ENCODE assay signal across 1 cellular context in the genomic region with DNA sequence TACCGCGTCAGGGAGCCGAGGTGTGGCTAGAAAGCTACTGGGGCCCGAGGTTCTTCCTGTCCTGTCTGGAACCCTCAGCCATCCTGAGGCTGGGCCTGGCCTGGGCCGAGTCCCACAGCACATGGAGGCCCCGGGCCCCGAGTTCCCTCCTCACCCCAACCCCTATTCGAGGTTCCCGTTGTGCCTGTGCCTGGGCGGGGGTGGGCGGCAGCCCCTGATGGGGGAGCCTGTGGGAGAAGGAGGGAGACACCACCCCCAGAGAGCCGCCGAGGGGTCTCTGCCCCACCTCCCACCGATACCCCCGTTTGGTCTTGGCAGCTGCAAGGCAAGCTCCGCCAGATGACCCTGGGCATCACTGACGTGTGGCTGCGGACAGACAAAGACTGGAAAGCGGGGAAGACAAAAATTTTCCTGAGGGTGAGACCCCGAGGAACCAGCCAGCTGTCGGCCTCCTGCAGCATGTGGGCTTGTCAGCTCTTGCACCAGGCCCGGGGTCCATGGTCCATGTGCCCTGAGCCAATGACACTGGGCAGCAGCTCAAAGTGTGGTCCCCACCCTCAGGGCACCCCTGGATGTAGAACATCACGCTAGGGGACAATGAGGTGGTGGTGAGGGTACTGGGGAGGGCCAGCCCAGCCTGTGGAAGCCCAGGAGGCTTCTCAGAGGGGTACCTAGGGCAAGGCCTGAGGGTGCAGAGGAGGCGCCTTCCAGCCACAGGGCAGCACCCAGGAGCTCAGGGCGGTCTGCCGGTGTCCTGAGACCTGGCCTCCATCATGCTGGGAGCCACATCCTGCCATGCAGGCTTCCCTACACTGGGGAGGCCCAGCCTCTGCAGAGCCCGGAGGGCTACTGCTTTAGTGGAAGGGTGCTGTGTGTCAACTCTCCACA.
A peak's percentile ranks its signal among the peaks of the same experiment; 100 is the strongest.
TF ChIP-seq lines count a peak whose summit lies in the region.

No MANE protein-coding gene starts in this region.

TF ChIP-seq in HepG2, 621 proteins besides CTCF, POLR2A, EP300 and RAD21 (continued from another document):
- TF ChIP-seq NRL (CRISPR knock-in tag; IDR thresholded peaks at IDR 0.05; ENCODE audit: borderline replicate concordance) (no peak), ESRRA (CRISPR knock-in tag; IDR thresholded peaks at IDR 0.05; ENCODE audit: low read depth) (no peak), MAX (IDR thresholded peaks at IDR 0.05) (peak; percentile 21; the same call in 1 of the 2 replicates)
- TF ChIP-seq, protein P1, sequence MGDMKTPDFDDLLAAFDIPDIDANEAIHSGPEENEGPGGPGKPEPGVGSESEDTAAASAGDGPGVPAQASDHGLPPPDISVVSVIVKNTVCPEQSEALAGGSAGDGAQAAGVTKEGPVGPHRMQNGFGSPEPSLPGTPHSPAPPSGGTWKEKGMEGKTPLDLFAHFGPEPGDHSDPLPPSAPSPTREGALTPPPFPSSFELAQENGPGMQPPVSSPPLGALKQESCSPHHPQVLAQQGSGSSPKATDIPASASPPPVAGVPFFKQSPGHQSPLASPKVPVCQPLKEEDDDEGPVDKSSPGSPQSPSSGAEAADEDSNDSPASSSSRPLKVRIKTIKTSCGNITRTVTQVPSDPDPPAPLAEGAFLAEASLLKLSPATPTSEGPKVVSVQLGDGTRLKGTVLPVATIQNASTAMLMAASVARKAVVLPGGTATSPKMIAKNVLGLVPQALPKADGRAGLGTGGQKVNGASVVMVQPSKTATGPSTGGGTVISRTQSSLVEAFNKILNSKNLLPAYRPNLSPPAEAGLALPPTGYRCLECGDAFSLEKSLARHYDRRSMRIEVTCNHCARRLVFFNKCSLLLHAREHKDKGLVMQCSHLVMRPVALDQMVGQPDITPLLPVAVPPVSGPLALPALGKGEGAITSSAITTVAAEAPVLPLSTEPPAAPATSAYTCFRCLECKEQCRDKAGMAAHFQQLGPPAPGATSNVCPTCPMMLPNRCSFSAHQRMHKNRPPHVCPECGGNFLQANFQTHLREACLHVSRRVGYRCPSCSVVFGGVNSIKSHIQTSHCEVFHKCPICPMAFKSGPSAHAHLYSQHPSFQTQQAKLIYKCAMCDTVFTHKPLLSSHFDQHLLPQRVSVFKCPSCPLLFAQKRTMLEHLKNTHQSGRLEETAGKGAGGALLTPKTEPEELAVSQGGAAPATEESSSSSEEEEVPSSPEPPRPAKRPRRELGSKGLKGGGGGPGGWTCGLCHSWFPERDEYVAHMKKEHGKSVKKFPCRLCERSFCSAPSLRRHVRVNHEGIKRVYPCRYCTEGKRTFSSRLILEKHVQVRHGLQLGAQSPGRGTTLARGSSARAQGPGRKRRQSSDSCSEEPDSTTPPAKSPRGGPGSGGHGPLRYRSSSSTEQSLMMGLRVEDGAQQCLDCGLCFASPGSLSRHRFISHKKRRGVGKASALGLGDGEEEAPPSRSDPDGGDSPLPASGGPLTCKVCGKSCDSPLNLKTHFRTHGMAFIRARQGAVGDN (CRISPR knock-in tag; IDR thresholded peaks at IDR 0.05): 0 out of 2 replicates have a peak, but pooled peaks have one; percentile 14
